8 cellular contexts compared by ENCODE assay signal in genomic region chr10:49115015-49115795, GRCh38. TPM values are rescaled to one million over a fixed set of nuclear protein-coding genes. Genes with fewer than 3 reads are reported as not detected.
A peak's percentile ranks its signal among the peaks of the same experiment; 100 is the strongest.
DNase-seq lines count a peak whose midpoint lies in the region; ATAC-seq and TF ChIP-seq lines count a peak whose summit lies in the region.

TSS of gene VSTM4 (minus strand) at chr10:49115522. CDS start at chr10:49115485, 37 bp downstream.

- H3K4me3 ChIP-seq in CD8-positive, alpha-beta T cell (ENCODE audit: low read depth, low read length) = no peak within 1 kb of the TSS
- H3K4me3 ChIP-seq in liver (ENCODE audit: low read depth in 1 of 3, low read length in 3 of 3) = peak within 1 kb of the TSS; percentile 3 to 74 (median 47)

- TF ChIP-seq CTCF in CD8-positive, alpha-beta T cell (IDR thresholded peaks at IDR 0.05) = no peak
- TF ChIP-seq CTCF in liver (IDR thresholded peaks at IDR 0.05; ENCODE audit: low read depth, low read length, missing input control) = peak; percentile 5

- H3K27me3 ChIP-seq in CD8-positive, alpha-beta T cell (ENCODE audit: insufficient read depth, low read length) = no peaks in the 10 kb centered on the region
- H3K27me3 ChIP-seq in liver (ENCODE audit: control insufficient read depth in 4 of 4, insufficient read depth in 4 of 4, low read length in 3 of 4) = no peaks in the 10 kb centered on the region

- no peak within 1 kb of the TSS for H3K9ac ChIP-seq in liver (ENCODE audit: low read depth in 1 of 2, low read length in 2 of 2)

- peaks cover 8% of the 10 kb centered on the region for H3K4me1 Mint-ChIP-seq in CD8-positive, alpha-beta T cell (ENCODE audit: low read depth)

- CTCF ChIA-PET in CD8-positive, alpha-beta T cell (lab: Charles Lee) = no interaction called here

- H3K36me3 ChIP-seq in CD8-positive, alpha-beta T cell (ENCODE audit: insufficient read depth, low read length) = no peaks in the 10 kb centered on the region
- no peaks in the 10 kb centered on the region for H3K36me3 ChIP-seq in liver (ENCODE audit: control insufficient read depth in 4 of 4, insufficient read depth in 3 of 4, low read depth in 1 of 4, low read length in 3 of 4)

- H3K9me3 ChIP-seq in CD8-positive, alpha-beta T cell (ENCODE audit: low read length) = no peaks in the 10 kb centered on the region
- H3K9me3 ChIP-seq in liver (ENCODE audit: control insufficient read depth in 4 of 4, low read length in 3 of 4) = no peaks in the 10 kb centered on the region

- H3K4me1 ChIP-seq in CD8-positive, alpha-beta T cell (ENCODE audit: insufficient read depth, low read length) = no peaks in the 10 kb centered on the region
- peaks cover 0 to 8% (median 4%) of the 10 kb centered on the region in 4 donors for H3K4me1 ChIP-seq in liver (ENCODE audit: control insufficient read depth in 4 of 4, insufficient read depth in 4 of 4, low read length in 3 of 4)

- peak within 1 kb of the TSS; percentile 15 for H3K4me3 Mint-ChIP-seq in CD8-positive, alpha-beta T cell

- WGBS in liver = 4% methylated on average over 95 of the region's 95 CpGs

- no peaks in the 10 kb centered on the region for H3K9me3 Mint-ChIP-seq in CD8-positive, alpha-beta T cell

- TF ChIP-seq RAD21 in Ishikawa (IDR thresholded peaks at IDR 0.05; ENCODE audit: low read depth) (no peak), liver (IDR thresholded peaks at IDR 0.05) (no peak)

- intact Hi-C loops in CD8-positive, alpha-beta T cell (cut with DNase I, micrococcal nuclease) = no loop called here

- no peak for TF ChIP-seq EP300 in Ishikawa (IDR thresholded peaks at IDR 0.05; ENCODE audit: borderline replicate concordance)

- H3K27ac Mint-ChIP-seq in CD8-positive, alpha-beta T cell = no peak within 1 kb of the TSS

- H3K27ac ChIP-seq in CD8-positive, alpha-beta T cell (ENCODE audit: low read depth, low read length) = no peak within 1 kb of the TSS
- H3K27ac ChIP-seq in liver (ENCODE audit: low read depth in 1 of 2, low read length in 2 of 2) (no peak within 1 kb of the TSS), substantia nigra (ENCODE audit: low read depth, low read length, poor library complexity, severe bottlenecking) (peak within 1 kb of the TSS; percentile 80)

- POLR2A ChIA-PET in CD8-positive, alpha-beta T cell (lab: Charles Lee) = no interaction called here

- H3K36me3 Mint-ChIP-seq in CD8-positive, alpha-beta T cell = no peaks in the 10 kb centered on the region

- H3K27me3 Mint-ChIP-seq in CD8-positive, alpha-beta T cell (ENCODE audit: low read depth) = peaks cover 23% of the 10 kb centered on the region

- DNase-seq in CD8-positive, alpha-beta T cell = no peak
- peak; percentile 37 for DNase-seq in dermis blood vessel endothelial cell
- peak in 33 of 49 donors; percentile 24 to 75 (median 53) for DNase-seq in substantia nigra (lab: John Stamatoyannopoulos, UW)
- no peak for DNase-seq in pons (ENCODE audit: low spot score)

- no peak for ATAC-seq in CD8-positive, alpha-beta T cell
- ATAC-seq in HG03432 (IDR thresholded peaks at IDR 0.05; ENCODE audit: unreplicated experiment) (no peak), GM18858 (IDR thresholded peaks at IDR 0.05; ENCODE audit: unreplicated experiment) (no peak)

TF ChIP-seq in Ishikawa, 13 proteins besides CTCF, POLR2A, EP300 and RAD21:
- 0 out of 2 replicates have a peak, but pooled peaks have one; percentile 29 for TF ChIP-seq ZBTB7A (IDR thresholded peaks at IDR 0.05; ENCODE audit: low read depth)
- TF ChIP-seq MAX (IDR thresholded peaks at IDR 0.05) = no peak

TF ChIP-seq in liver, 16 proteins besides CTCF, POLR2A, EP300 and RAD21:
- TF ChIP-seq REST (IDR thresholded peaks at IDR 0.05) = no peak
- TF ChIP-seq NR2F2 (IDR thresholded peaks at IDR 0.05) = no peak
- TF ChIP-seq HNF4A (conservative IDR thresholded peaks at IDR 0.05) = no peak
- no peak for TF ChIP-seq GABPA (IDR thresholded peaks at IDR 0.05 in 1 of 2, conservative IDR thresholded peaks at IDR 0.05 in 1 of 2)
- no peak for TF ChIP-seq ATF3 (IDR thresholded peaks at IDR 0.05)

RNA-seq across cellular contexts. Expression of gene VSTM4, which starts in this region (rescaled TPM):
- not detected for total RNA-seq in CD8-positive, alpha-beta T cell
- total RNA-seq in dermis blood vessel endothelial cell (0.56 and 1.0 TPM in 2 replicates), liver (1 to 10 TPM; 1.0 to 3.0 TPM)
- polyA plus RNA-seq in liver = 1 to 10 TPM; 1.1 to 3.1 TPM

Comparison
In these comparisons a context has a peak if more than half of its experiments do, and no peak if none do; other contexts are left out.
1. DNase-seq: peak in dermis blood vessel endothelial cell (single experiment) and substantia nigra (33 of 49); none in CD8-positive, alpha-beta T cell (0 of 7) and pons (single experiment).